11 cellular contexts compared by ENCODE assay signal in genomic region chrX:69238153-69238959, GRCh38.
DNase-seq lines count a peak whose midpoint lies in the region; ATAC-seq and TF ChIP-seq lines count a peak whose summit lies in the region.
"Had no signal": no experiment of that assay in that cellular context is flagged by ENCODE, and none has a peak within 500 bp of the region (broad histone marks: within the 10 kb centered on the region; RNA-seq: fewer than 3 reads in every experiment).

No MANE protein-coding gene starts in this region.

- no CpG with 5 or more reads among the region's 17 CpGs for WGBS in mesendoderm (ENCODE audit: extremely low coverage, insufficient coverage, low lambda C conversion rate)

- H4K8ac ChIP-seq in mesendoderm (ENCODE audit: low read depth, low read length) = no peak overlapping the region

- no peak overlapping the region for H2BK120ac ChIP-seq in mesendoderm (ENCODE audit: low read depth, low read length)

- no peaks in the 10 kb centered on the region for H3K79me1 ChIP-seq in mesendoderm (ENCODE audit: low read length)

- H3K4me3 Mint-ChIP-seq in brain = peak overlapping the region in 1 of 5 experiments; percentile 18
- no peak overlapping the region for H3K4me3 Mint-ChIP-seq in activated CD4-positive, alpha-beta memory T cell treated with anti-CD3 and anti-CD28 coated beads, Interleukin-2, amount 10 ng/mL, durations not matched to agents 7 days and 5 days

- H3K4ac ChIP-seq in mesendoderm (ENCODE audit: low read depth, low read length) = no peak overlapping the region

- TF ChIP-seq CTCF in right atrium auricular region (IDR thresholded peaks at IDR 0.05) (no peak), brain (conservative IDR thresholded peaks at IDR 0.05) (no peak), lower lobe of right lung (IDR thresholded peaks at IDR 0.05) (no peak)

- intact Hi-C loops in Right ventricle myocardium superior (cut with DNase I) (no loop called here), lower lobe of right lung (cut with DNase I) (no loop called here)

- H3K27me3 ChIP-seq in right atrium auricular region (no peaks in the 10 kb centered on the region), lower lobe of right lung (ENCODE audit: low read depth) (no peaks in the 10 kb centered on the region), mesendoderm (ENCODE audit: insufficient read depth, low read length, poor library complexity) (no peaks in the 10 kb centered on the region)
- H3K27me3 ChIP-seq: ovary had no signal

- DNase-seq in Right ventricle myocardium superior = peak; percentile 59
- no peak for DNase-seq in right atrium auricular region (ENCODE audit: low spot score)
- no peak for DNase-seq in lower lobe of right lung
- DNase-seq in mesendoderm = no peak
- DNase-seq in stimulated activated CD4-positive, alpha-beta T cell treated with anti-CD3 and anti-CD28 coated beads, Interleukin-15, amount 100 ng/mL, for 24 hours = no peak
- DNase-seq in ACHN = no peak
- no peak for DNase-seq in activated CD4-positive, alpha-beta memory T cell treated with anti-CD3 and anti-CD28 coated beads, Interleukin-2, amount 10 ng/mL, durations not matched to agents 7 days and 5 days
- DNase-seq: ovary, PC-3 had no signal

- H3K36me3 ChIP-seq in right atrium auricular region (no peaks in the 10 kb centered on the region), lower lobe of right lung (no peaks in the 10 kb centered on the region), mesendoderm (ENCODE audit: control insufficient read depth, insufficient read depth, low read length) (no peaks in the 10 kb centered on the region)
- H3K36me3 ChIP-seq: ovary had no signal

- no peak overlapping the region for H3K9ac ChIP-seq in mesendoderm (ENCODE audit: low read length)

- in situ Hi-C loops in ACHN (cut with HindIII; ENCODE audit: low pct_ligation_motif_present, low pct_unique_long_range_greater_than_20kb, low sequenced_read_pairs) = no loop called here

- H2AK5ac ChIP-seq in mesendoderm (ENCODE audit: low read length) = no peak overlapping the region

- no peaks in the 10 kb centered on the region for H3K79me2 ChIP-seq in mesendoderm (ENCODE audit: control insufficient read depth, insufficient read depth, low read length)

- H3K4me1 ChIP-seq in right atrium auricular region (no peaks in the 10 kb centered on the region), lower lobe of right lung (no peaks in the 10 kb centered on the region), mesendoderm (ENCODE audit: control insufficient read depth, low read depth, low read length) (no peaks in the 10 kb centered on the region)

- CTCF ChIA-PET in activated CD4-positive, alpha-beta memory T cell treated with anti-CD3 and anti-CD28 coated beads, Interleukin-2, amount 10 ng/mL, durations not matched to agents 7 days and 5 days (lab: Charles Lee) = no interaction called here

- no peak overlapping the region for H3K56ac ChIP-seq in mesendoderm (ENCODE audit: low read length)

- H3K27ac Mint-ChIP-seq in brain = peak overlapping the region; percentile 64 to 94 (median 87)
- no peak overlapping the region for H3K27ac Mint-ChIP-seq in activated CD4-positive, alpha-beta memory T cell treated with anti-CD3 and anti-CD28 coated beads, Interleukin-2, amount 10 ng/mL, durations not matched to agents 7 days and 5 days
- H3K27ac Mint-ChIP-seq: activated naive CD4-positive, alpha-beta T cell treated with anti-CD3 and anti-CD28 coated beads, Interleukin-2, amount 50 U/mL, for 72 hours had no signal

- no peaks in the 10 kb centered on the region for H3K36me3 Mint-ChIP-seq in brain
- H3K36me3 Mint-ChIP-seq in activated CD4-positive, alpha-beta memory T cell treated with anti-CD3 and anti-CD28 coated beads, Interleukin-2, amount 10 ng/mL, durations not matched to agents 7 days and 5 days (ENCODE audit: low read depth) = no peaks in the 10 kb centered on the region
- H3K36me3 Mint-ChIP-seq: activated naive CD4-positive, alpha-beta T cell treated with anti-CD3 and anti-CD28 coated beads, Interleukin-2, amount 50 U/mL, for 72 hours had no signal

- H3K4me3 ChIP-seq in right atrium auricular region (no peak overlapping the region), lower lobe of right lung (no peak overlapping the region), mesendoderm (ENCODE audit: low read length) (no peak overlapping the region)
- H3K4me3 ChIP-seq: ovary had no signal

- H3K9me3 Mint-ChIP-seq in brain = peaks cover 0 to 4% (median 2%) of the 10 kb centered on the region in 5 experiments
- H3K9me3 Mint-ChIP-seq in activated CD4-positive, alpha-beta memory T cell treated with anti-CD3 and anti-CD28 coated beads, Interleukin-2, amount 10 ng/mL, durations not matched to agents 7 days and 5 days = no peaks in the 10 kb centered on the region
- H3K9me3 Mint-ChIP-seq: activated naive CD4-positive, alpha-beta T cell treated with anti-CD3 and anti-CD28 coated beads, Interleukin-2, amount 50 U/mL, for 72 hours had no signal

- peak overlapping the region in 1 of 2 donors; percentile 65 for H3K27ac ChIP-seq in right atrium auricular region
- H3K27ac ChIP-seq in lower lobe of right lung = no peak overlapping the region
- no peak overlapping the region for H3K27ac ChIP-seq in mesendoderm (ENCODE audit: low read depth, low read length)
- H3K27ac ChIP-seq: ovary had no signal

- H2BK5ac ChIP-seq in mesendoderm (ENCODE audit: low read length) = no peak overlapping the region

- H3K18ac ChIP-seq in mesendoderm (ENCODE audit: low read length) = no peak overlapping the region

- H3K4me2 ChIP-seq in mesendoderm (ENCODE audit: low read length) = no peak overlapping the region

- H3K23ac ChIP-seq in mesendoderm (ENCODE audit: low read length) = no peak overlapping the region

- H3K4me1 Mint-ChIP-seq in brain = peaks cover 47% of the 10 kb centered on the region
- H3K4me1 Mint-ChIP-seq in activated CD4-positive, alpha-beta memory T cell treated with anti-CD3 and anti-CD28 coated beads, Interleukin-2, amount 10 ng/mL, durations not matched to agents 7 days and 5 days = no peaks in the 10 kb centered on the region

- H2BK15ac ChIP-seq in mesendoderm (replicated peaks; ENCODE audit: low read depth) = no peak overlapping the region

- ATAC-seq in Right ventricle myocardium superior (ENCODE audit: poor library complexity) (peak; percentile 84), lower lobe of right lung (peak; percentile 29 to 42)
- ATAC-seq: activated naive CD4-positive, alpha-beta T cell treated with anti-CD3 and anti-CD28 coated beads, Interleukin-2, amount 50 U/mL, for 72 hours; PC-3 had no signal

- no peaks in the 10 kb centered on the region for H3K9me3 ChIP-seq in right atrium auricular region
- no peaks in the 10 kb centered on the region for H3K9me3 ChIP-seq in lower lobe of right lung
- H3K9me3 ChIP-seq: ovary had no signal

- H4K5ac ChIP-seq in mesendoderm (ENCODE audit: low read length) = no peak overlapping the region

- POLR2A ChIA-PET in activated CD4-positive, alpha-beta memory T cell treated with anti-CD3 and anti-CD28 coated beads, Interleukin-2, amount 10 ng/mL, durations not matched to agents 7 days and 5 days (lab: Charles Lee) = no interaction called here

- peaks cover 12% of the 10 kb centered on the region for H3K27me3 Mint-ChIP-seq in brain
- H3K27me3 Mint-ChIP-seq in activated CD4-positive, alpha-beta memory T cell treated with anti-CD3 and anti-CD28 coated beads, Interleukin-2, amount 10 ng/mL, durations not matched to agents 7 days and 5 days = peaks cover 2% of the 10 kb centered on the region
